1 cellular context compared by ENCODE assay signal in genomic region chr16:87870419-87871272, GRCh38.
TF ChIP-seq lines count a peak whose summit lies in the region.

No MANE protein-coding gene starts in this region.

TF ChIP-seq in A549, 52 proteins besides CTCF, POLR2A, EP300 and RAD21 (continued from another document):
- 0 out of 2 replicates have a peak, but pooled peaks have one; percentile 7 for TF ChIP-seq FOSB (CRISPR knock-in tag; IDR thresholded peaks at IDR 0.05)
- TF ChIP-seq JUN (IDR thresholded peaks at IDR 0.05) = peak; percentile 83 to 94
- peak; percentile 97 for TF ChIP-seq GATA3 (IDR thresholded peaks at IDR 0.05; ENCODE audit: borderline replicate concordance)
- TF ChIP-seq EHF (CRISPR knock-in tag; IDR thresholded peaks at IDR 0.05) = 0 out of 2 replicates have a peak, but pooled peaks have one; percentile 67
- TF ChIP-seq ZNF302 (CRISPR knock-in tag; IDR thresholded peaks at IDR 0.05) = peak; percentile 71; the same call in 1 of the 2 replicates
